In the genomic region with DNA sequence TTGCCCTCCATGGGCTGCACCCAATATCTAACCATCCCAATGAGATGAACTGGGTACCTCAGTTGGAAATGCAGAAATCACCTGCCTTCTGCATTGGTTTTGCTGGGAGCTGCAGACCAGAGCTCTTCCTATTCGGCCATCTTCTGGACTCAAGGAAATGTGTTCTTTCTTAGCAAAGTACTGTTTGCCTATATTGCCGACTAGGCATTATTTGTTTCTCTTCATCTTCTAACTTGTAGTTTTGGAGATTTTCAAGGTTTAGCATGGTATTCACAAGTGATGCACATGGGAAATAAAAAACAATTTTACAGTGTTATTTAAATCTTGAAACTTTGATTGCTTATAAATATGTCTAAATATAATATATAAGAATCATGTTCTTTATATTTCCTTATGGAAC, we compare ENCODE assay signal across 26 cellular contexts.
"Had no signal": no experiment of that assay in that cellular context is flagged by ENCODE, and none has a peak within 500 bp of the region (broad histone marks: within the 10 kb centered on the region; RNA-seq: fewer than 3 reads in every experiment).

No MANE protein-coding gene starts in this region.

- H3K36me3 ChIP-seq: colonic mucosa, esophagus squamous epithelium, gastrocnemius medialis, heart right ventricle, left lung, lower lobe of right lung had no signal

- H3K27ac ChIP-seq: colonic mucosa, epithelial cell of prostate, esophagus squamous epithelium, gastrocnemius medialis, heart right ventricle, left lung, lower lobe of right lung had no signal

- DNase-seq: colonic mucosa; cortex of kidney; effector CD8-positive, alpha-beta T cell; effector memory CD8-positive, alpha-beta T cell; endodermal cell; erythroblast; esophagus squamous epithelium; foreskin fibroblast; foreskin melanocyte; gastrocnemius medialis; glutamatergic neuron; head of caudate nucleus; heart right ventricle; hippocampal formation; left cardiac atrium; left ventricle myocardium superior; lower lobe of right lung; mesenchymal stem cell; mucosa of descending colon; naive B cell had no signal

- H3K4me3 ChIP-seq: colonic mucosa, esophagus squamous epithelium, gastrocnemius medialis, heart right ventricle, left lung, lower lobe of right lung, mucosa of descending colon had no signal

- H3K9me3 ChIP-seq: colonic mucosa, gastrocnemius medialis, left lung, lower lobe of right lung, mucosa of descending colon had no signal

- ATAC-seq: effector memory CD8-positive, alpha-beta T cell; esophagus mucosa; gastrocnemius medialis; heart right ventricle; left cardiac atrium; left lung; left ventricle myocardium superior; lower lobe of right lung; mucosa of descending colon had no signal

- H3K4me1 ChIP-seq: colonic mucosa, esophagus squamous epithelium, gastrocnemius medialis, heart right ventricle, left lung, lower lobe of right lung had no signal

- H3K27me3 ChIP-seq: colonic mucosa, esophagus squamous epithelium, gastrocnemius medialis, left lung had no signal

- FAIRE-seq: endometrium, islet of Langerhans, keratinocyte had no signal
